Comparison of ENCODE assay signal across 18 cellular contexts in the genomic region with DNA sequence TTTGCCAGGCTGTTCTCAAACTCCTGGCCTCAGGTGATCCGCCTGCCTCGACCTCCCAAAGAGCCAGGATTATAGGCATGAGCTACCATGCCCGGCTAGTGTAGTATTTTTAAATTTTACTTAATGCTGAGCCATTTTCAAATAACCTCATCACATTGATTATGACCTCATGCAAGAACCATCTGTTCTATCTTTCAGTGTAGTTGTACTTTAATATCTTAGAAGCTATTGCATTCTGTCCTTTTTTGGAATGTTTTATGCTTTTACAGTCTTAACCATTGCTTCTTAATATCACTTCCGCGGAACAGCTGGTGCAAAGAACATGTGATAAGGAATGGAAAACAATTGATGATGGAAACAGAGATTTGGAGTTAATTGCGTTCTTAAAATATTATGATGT. TPM values are rescaled to one million over a fixed set of nuclear protein-coding genes. Genes with fewer than 3 reads are reported as not detected.
DNase-seq lines count a peak whose midpoint lies in the region; ATAC-seq, FAIRE-seq and TF ChIP-seq lines count a peak whose summit lies in the region.
"Had no signal": no experiment of that assay in that cellular context is flagged by ENCODE, and none has a peak within 500 bp of the region (broad histone marks: within the 10 kb centered on the region; RNA-seq: fewer than 3 reads in every experiment).

No MANE protein-coding gene starts in this region.

- no peak for FAIRE-seq in small intestine (lab: Jason Lieb, UNC)
- no peak for FAIRE-seq in GM19239 (lab: Jason Lieb, UNC)

- H3K9me3 ChIP-seq in OCI-LY3 (ENCODE audit: insufficient read depth, low read length) (no peaks in the 10 kb centered on the region), fibroblast of lung (ENCODE audit: control insufficient read depth, insufficient read depth, low read depth, low read length) (no peaks in the 10 kb centered on the region), small intestine (ENCODE audit: control insufficient read depth, low read depth) (no peaks in the 10 kb centered on the region)

- peaks cover 56% of the 10 kb centered on the region for H4K20me1 ChIP-seq in OCI-LY3 (ENCODE audit: insufficient read depth, low read length)
- H4K20me1 ChIP-seq in fibroblast of lung (ENCODE audit: control insufficient read depth, extremely low read depth, insufficient read depth, low read length) = no peaks in the 10 kb centered on the region

- WGBS in small intestine, 3 donors = 42 to 71% (median 61%) methylated on average over 6 of the region's 6 CpGs

- H3K36me3 ChIP-seq in OCI-LY3 (replicated peaks; ENCODE audit: low read depth, low read length) = peaks cover 25% of the 10 kb centered on the region
- no peaks in the 10 kb centered on the region for H3K36me3 ChIP-seq in fibroblast of lung (ENCODE audit: control insufficient read depth, insufficient read depth, low read length)
- no peaks in the 10 kb centered on the region for H3K36me3 ChIP-seq in small intestine (ENCODE audit: control insufficient read depth in 2 of 2, insufficient read depth in 2 of 2, low read length in 2 of 2)

- H3K4me1 ChIP-seq in OCI-LY3 (ENCODE audit: low read length) = peaks cover 42% of the 10 kb centered on the region
- peaks cover 6% of the 10 kb centered on the region for H3K4me1 ChIP-seq in fibroblast of lung (ENCODE audit: control insufficient read depth, extremely low read depth, insufficient read depth, low read length)
- H3K4me1 ChIP-seq in small intestine (ENCODE audit: control insufficient read depth in 2 of 2, insufficient read depth in 1 of 2, low read depth in 1 of 2, low read length in 1 of 2) = no peaks in the 10 kb centered on the region

- H3K27me3 ChIP-seq in OCI-LY3 (ENCODE audit: low read depth, low read length) (no peaks in the 10 kb centered on the region), fibroblast of lung (ENCODE audit: control insufficient read depth, insufficient read depth, low read length) (no peaks in the 10 kb centered on the region), small intestine (ENCODE audit: control insufficient read depth in 2 of 2, insufficient read depth in 2 of 2, low read length in 2 of 2) (no peaks in the 10 kb centered on the region)

- H3K9ac ChIP-seq in OCI-LY3 (ENCODE audit: low read length) (peak overlapping the region; percentile 0; the same call in 1 of the 2 replicates), fibroblast of lung (ENCODE audit: insufficient read depth, low read length) (no peak overlapping the region)
- H3K9ac ChIP-seq: KMS-11 had no signal

- H2AFZ ChIP-seq in OCI-LY3 (ENCODE audit: low read depth, low read length) = no peak overlapping the region
- no peak overlapping the region for H2AFZ ChIP-seq in fibroblast of lung (ENCODE audit: low read length)

- H3K4me2 ChIP-seq in OCI-LY3 (ENCODE audit: low read length) = peak overlapping the region; percentile 81
- peak overlapping the region; percentile 40 for H3K4me2 ChIP-seq in fibroblast of lung (ENCODE audit: extremely low read depth, insufficient read depth, low read length)
- H3K4me2 ChIP-seq: smooth muscle cell had no signal

- H3K79me2 ChIP-seq in OCI-LY3 (ENCODE audit: low read length) (peaks cover 97% of the 10 kb centered on the region), fibroblast of lung (ENCODE audit: control insufficient read depth, insufficient read depth, low read length) (peaks cover 74% of the 10 kb centered on the region)

- H3K27me3 Mint-ChIP-seq in activated naive CD8-positive, alpha-beta T cell treated with anti-CD3 and anti-CD28 coated beads, Interleukin-2, amount 10 ng/mL, durations not matched to agents 7 days and 5 days = no peaks in the 10 kb centered on the region
- no peaks in the 10 kb centered on the region for H3K27me3 Mint-ChIP-seq in activated naive CD8-positive, alpha-beta T cell treated with anti-CD3 and anti-CD28 coated beads, Interleukin-2, amount 50 U/mL, for 24 hours

- H3K4me3 ChIP-seq in OCI-LY3 (ENCODE audit: low read length) (peak overlapping the region; percentile 21), fibroblast of lung (replicated peaks in 1 of 4; ENCODE audit: control extremely low read depth in 1 of 4, insufficient read depth in 1 of 4, low read depth in 3 of 4, low read length in 4 of 4) (no peak overlapping the region), small intestine (ENCODE audit: low read depth in 1 of 2, low read length in 2 of 2) (no peak overlapping the region)
- H3K4me3 ChIP-seq: smooth muscle cell had no signal

- peaks cover 33% of the 10 kb centered on the region for H3K4me1 Mint-ChIP-seq in activated naive CD8-positive, alpha-beta T cell treated with anti-CD3 and anti-CD28 coated beads, Interleukin-2, amount 10 ng/mL, durations not matched to agents 7 days and 5 days
- H3K4me1 Mint-ChIP-seq in activated naive CD8-positive, alpha-beta T cell treated with anti-CD3 and anti-CD28 coated beads, Interleukin-2, amount 50 U/mL, for 24 hours = peaks cover 31% of the 10 kb centered on the region

- H3K4me3 Mint-ChIP-seq in activated naive CD8-positive, alpha-beta T cell treated with anti-CD3 and anti-CD28 coated beads, Interleukin-2, amount 10 ng/mL, durations not matched to agents 7 days and 5 days = peak overlapping the region; percentile 7
- no peak overlapping the region for H3K4me3 Mint-ChIP-seq in activated naive CD8-positive, alpha-beta T cell treated with anti-CD3 and anti-CD28 coated beads, Interleukin-2, amount 50 U/mL, for 24 hours

- H3K36me3 Mint-ChIP-seq in activated naive CD8-positive, alpha-beta T cell treated with anti-CD3 and anti-CD28 coated beads, Interleukin-2, amount 10 ng/mL, durations not matched to agents 7 days and 5 days = peaks cover 11% of the 10 kb centered on the region
- peaks cover 12% of the 10 kb centered on the region for H3K36me3 Mint-ChIP-seq in activated naive CD8-positive, alpha-beta T cell treated with anti-CD3 and anti-CD28 coated beads, Interleukin-2, amount 50 U/mL, for 24 hours (ENCODE audit: low read depth)

- no peaks in the 10 kb centered on the region for H3K9me3 Mint-ChIP-seq in activated naive CD8-positive, alpha-beta T cell treated with anti-CD3 and anti-CD28 coated beads, Interleukin-2, amount 10 ng/mL, durations not matched to agents 7 days and 5 days
- no peaks in the 10 kb centered on the region for H3K9me3 Mint-ChIP-seq in activated naive CD8-positive, alpha-beta T cell treated with anti-CD3 and anti-CD28 coated beads, Interleukin-2, amount 50 U/mL, for 24 hours

- TF ChIP-seq CTCF in OCI-LY3 (IDR thresholded peaks at IDR 0.05; ENCODE audit: low read depth, low read length) = no peak
- no peak for TF ChIP-seq CTCF in fibroblast of lung (conservative IDR thresholded peaks at IDR 0.05 in 1 of 2, IDR thresholded peaks at IDR 0.05 in 1 of 2; ENCODE audit: low read depth in 1 of 2, low read length in 2 of 2)

- POLR2A ChIA-PET in activated naive CD8-positive, alpha-beta T cell treated with anti-CD3 and anti-CD28 coated beads, Interleukin-2, amount 10 ng/mL, durations not matched to agents 7 days and 5 days (lab: Charles Lee) = interaction anchor here (1.0 kb wide), 1 partner anchor 14 kb away, joined by 3 read pairs; no protein-coding TSS in a partner anchor

- no peak for ATAC-seq in activated naive CD8-positive, alpha-beta T cell treated with anti-CD3 and anti-CD28 coated beads, Interleukin-2, amount 10 ng/mL, durations not matched to agents 7 days and 5 days (ENCODE audit: low read depth)
- ATAC-seq in activated naive CD8-positive, alpha-beta T cell treated with anti-CD3 and anti-CD28 coated beads, Interleukin-2, amount 50 U/mL, for 24 hours = no peak
- ATAC-seq in HG03039 (IDR thresholded peaks at IDR 0.05; ENCODE audit: unreplicated experiment) = no peak
- ATAC-seq in stimulated activated naive CD8-positive, alpha-beta T cell treated with anti-CD3 and anti-CD28 coated beads, Interleukin-15, Interleukin-2, amounts not matched to agents 100 U/mL and 50 U/mL, for 24 hours = no peak

- H3K27ac Mint-ChIP-seq in activated naive CD8-positive, alpha-beta T cell treated with anti-CD3 and anti-CD28 coated beads, Interleukin-2, amount 10 ng/mL, durations not matched to agents 7 days and 5 days = no peak overlapping the region
- no peak overlapping the region for H3K27ac Mint-ChIP-seq in activated naive CD8-positive, alpha-beta T cell treated with anti-CD3 and anti-CD28 coated beads, Interleukin-2, amount 50 U/mL, for 24 hours

- DNase-seq in activated naive CD8-positive, alpha-beta T cell treated with anti-CD3 and anti-CD28 coated beads, Interleukin-2, amount 10 ng/mL, durations not matched to agents 7 days and 5 days = no peak
- DNase-seq in activated naive CD8-positive, alpha-beta T cell treated with anti-CD3 and anti-CD28 coated beads, Interleukin-2, amount 50 U/mL, for 24 hours = no peak
- DNase-seq in fibroblast of lung (ENCODE audit: low read depth in 2 of 2) (peak; percentile 40 to 60), small intestine (peak; percentile 37), GM19239 (ENCODE audit: insufficient read length, low spot score) (no peak)
- DNase-seq in stimulated activated naive CD8-positive, alpha-beta T cell treated with anti-CD3 and anti-CD28 coated beads, Interleukin-15, Interleukin-2, amounts not matched to agents 100 U/mL and 50 U/mL, for 24 hours = no peak
- DNase-seq: activated CD4-positive, alpha-beta T cell treated with anti-CD3 and anti-CD28 coated beads, Interleukin-2, amount 50 U/mL, for 4 hours; aorta; mesendoderm; NCI-H187 treated with DMSO at 0.1 percent for 48 hours had no signal

- no peak overlapping the region for H3K27ac ChIP-seq in OCI-LY3 (ENCODE audit: low read length)
- no peak overlapping the region for H3K27ac ChIP-seq in fibroblast of lung (ENCODE audit: insufficient read depth, low read length)
- no peak overlapping the region for H3K27ac ChIP-seq in small intestine (ENCODE audit: low read depth in 1 of 2, low read length in 1 of 2)
- H3K27ac ChIP-seq: KMS-11, RWPE1 had no signal

RNA-seq across cellular contexts. Expression of gene GEN1, which starts 2.7 kb away (rescaled TPM):
- 10 to 100 TPM; 30.6 to 31.1 TPM for total RNA-seq in activated naive CD8-positive, alpha-beta T cell treated with anti-CD3 and anti-CD28 coated beads, Interleukin-2, amount 10 ng/mL, durations not matched to agents 7 days and 5 days
- total RNA-seq in fibroblast of lung = 2.8 and 5.0 TPM in 2 replicates
- polyA plus RNA-seq in fibroblast of lung (5.6 and 8.7 TPM in 2 replicates), small intestine (1 to 10 TPM; 1.1 to 4.1 (median 2.7) TPM)
- 2.5 and 3.9 TPM in 2 replicates for polyA plus RNA-seq in fibroblast of lung (2012)
- 0.24 and 2.3 TPM in 2 replicates for polyA minus RNA-seq in fibroblast of lung (ENCODE audit: low replicate concordance)

RNA-seq across cellular contexts. Expression of gene SMC6, which starts 3.0 kb away (rescaled TPM):
- 10 to 100 TPM; 25.1 to 27.9 TPM for total RNA-seq in activated naive CD8-positive, alpha-beta T cell treated with anti-CD3 and anti-CD28 coated beads, Interleukin-2, amount 10 ng/mL, durations not matched to agents 7 days and 5 days
- total RNA-seq in fibroblast of lung = 21.8 and 22.8 TPM in 2 replicates
- polyA plus RNA-seq in fibroblast of lung = 12.7 and 17.9 TPM in 2 replicates
- polyA plus RNA-seq in fibroblast of lung (2012) = 12.1 and 14.4 TPM in 2 replicates
- polyA minus RNA-seq in fibroblast of lung (ENCODE audit: low replicate concordance) = 1.4 and 3.2 TPM in 2 replicates
- 10 to 100 TPM in 1 of 3 donors, 1 to 10 TPM in 2; 8.8 to 11.6 (median 9.5) TPM for polyA plus RNA-seq in small intestine

RNA-seq across cellular contexts. Expression of gene MSGN1, which starts 59.6 kb away (rescaled TPM):
- not detected for total RNA-seq in activated naive CD8-positive, alpha-beta T cell treated with anti-CD3 and anti-CD28 coated beads, Interleukin-2, amount 10 ng/mL, durations not matched to agents 7 days and 5 days
- not detected in 2 replicates for total RNA-seq in fibroblast of lung
- not detected in 2 replicates for polyA plus RNA-seq in fibroblast of lung
- not detected in 2 replicates for polyA plus RNA-seq in fibroblast of lung (2012)
- not detected in 2 replicates for polyA minus RNA-seq in fibroblast of lung (ENCODE audit: low replicate concordance)
- not detected for polyA plus RNA-seq in small intestine
- total RNA-seq: aorta, H4, osteocyte, smooth muscle cell had no signal
- polyA plus RNA-seq: AG04450, aorta had no signal

Comparison
In these comparisons a context has a peak if more than half of its experiments do, and no peak if none do; other contexts are left out.
1. DNase-seq: peak in fibroblast of lung (2 of 2) and small intestine (single experiment); none in activated naive CD8-positive, alpha-beta T cell treated with anti-CD3 and anti-CD28 coated beads, Interleukin-2, amount 10 ng/mL, durations not matched to agents 7 days and 5 days (single experiment), activated naive CD8-positive, alpha-beta T cell treated with anti-CD3 and anti-CD28 coated beads, Interleukin-2, amount 50 U/mL, for 24 hours (single experiment), GM19239 (single experiment) and stimulated activated naive CD8-positive, alpha-beta T cell treated with anti-CD3 and anti-CD28 coated beads, Interleukin-15, Interleukin-2, amounts not matched to agents 100 U/mL and 50 U/mL, for 24 hours (single experiment).